Comparison of ENCODE assay signal across 1 cellular context in genomic region chr12:84805474-84805858, GRCh38.
TF ChIP-seq lines count a peak whose summit lies in the region.

No MANE protein-coding gene starts in this region.

TF ChIP-seq in WTC11, 78 proteins besides CTCF, POLR2A, EP300 and RAD21 (continued from another document):
- TF ChIP-seq FOXP4 (CRISPR knock-in tag; IDR thresholded peaks at IDR 0.05) (peak; percentile 32; the same call in 1 of the 2 replicates), TCF7 (CRISPR knock-in tag; IDR thresholded peaks at IDR 0.05; ENCODE audit: low read depth) (no peak)
